ENCODE assay signal across 11 cellular contexts in genomic region chr10:56359837-56360236, GRCh38. TPM values are rescaled to one million over a fixed set of nuclear protein-coding genes. Genes with fewer than 3 reads are reported as not detected.
DNase-seq lines count a peak whose midpoint lies in the region; ATAC-seq and TF ChIP-seq lines count a peak whose summit lies in the region.
"Had no signal": no experiment of that assay in that cellular context is flagged by ENCODE, and none has a peak within 500 bp of the region (broad histone marks: within the 10 kb centered on the region; RNA-seq: fewer than 3 reads in every experiment).

No MANE protein-coding gene starts in this region.

- intact Hi-C loops in activated CD4-positive, alpha-beta T cell treated with anti-CD3 and anti-CD28 coated beads for 36 hours (cut with DNase I, micrococcal nuclease) = no loop called here
- intact Hi-C loops in PC-3 (cut with micrococcal nuclease) = loop anchor here (5.0 kb wide), 1 partner anchor 177 kb away; no protein-coding TSS in a partner anchor

- POLR2A ChIA-PET in activated CD4-positive, alpha-beta T cell treated with anti-CD3 and anti-CD28 coated beads for 36 hours (lab: Charles Lee) = no interaction called here
- POLR2A ChIA-PET in PC-3 (lab: Charles Lee; ENCODE audit: unreplicated experiment) = no interaction called here

- H3K9ac ChIP-seq in PC-3 (ENCODE audit: low read length) (peak overlapping the region; percentile 91), endodermal cell (ENCODE audit: extremely low read depth, low read length, poor library complexity, severe bottlenecking) (no peak overlapping the region)

- no peaks in the 10 kb centered on the region for H3K9me3 Mint-ChIP-seq in activated CD4-positive, alpha-beta T cell treated with anti-CD3 and anti-CD28 coated beads for 36 hours (ENCODE audit: low read depth)
- no peaks in the 10 kb centered on the region for H3K9me3 Mint-ChIP-seq in endodermal cell

- no peaks in the 10 kb centered on the region for H3K9me2 ChIP-seq in PC-3 (replicated peaks; ENCODE audit: low read length)

- H3K36me3 Mint-ChIP-seq in activated CD4-positive, alpha-beta T cell treated with anti-CD3 and anti-CD28 coated beads for 36 hours (ENCODE audit: low read depth) = peaks cover 46% of the 10 kb centered on the region
- H3K36me3 Mint-ChIP-seq in endodermal cell (ENCODE audit: low read depth) = peaks cover 19% of the 10 kb centered on the region

- no peaks in the 10 kb centered on the region for H4K20me1 ChIP-seq in PC-3 (ENCODE audit: low read length)

- peak overlapping the region; percentile 99 for H3K4me3 Mint-ChIP-seq in activated CD4-positive, alpha-beta T cell treated with anti-CD3 and anti-CD28 coated beads for 36 hours
- H3K4me3 Mint-ChIP-seq in endodermal cell = peak overlapping the region; percentile 98

- peaks cover 24% of the 10 kb centered on the region for H3K4me1 Mint-ChIP-seq in activated CD4-positive, alpha-beta T cell treated with anti-CD3 and anti-CD28 coated beads for 36 hours
- H3K4me1 Mint-ChIP-seq in endodermal cell = peaks cover 10% of the 10 kb centered on the region

- peaks cover 49% of the 10 kb centered on the region for H3K79me2 ChIP-seq in PC-3 (ENCODE audit: low read length)

- peak overlapping the region; percentile 92 for H3K27ac Mint-ChIP-seq in activated CD4-positive, alpha-beta T cell treated with anti-CD3 and anti-CD28 coated beads for 36 hours
- H3K27ac Mint-ChIP-seq in endodermal cell = no peak overlapping the region

- no peaks in the 10 kb centered on the region for H3K27me3 Mint-ChIP-seq in activated CD4-positive, alpha-beta T cell treated with anti-CD3 and anti-CD28 coated beads for 36 hours
- no peaks in the 10 kb centered on the region for H3K27me3 Mint-ChIP-seq in endodermal cell (ENCODE audit: insufficient read depth)

- H3K9me3 ChIP-seq in PC-3 (ENCODE audit: low read length) = no peaks in the 10 kb centered on the region
- H3K9me3 ChIP-seq in endodermal cell (ENCODE audit: control insufficient read depth, low read length) = no peaks in the 10 kb centered on the region
- H3K9me3 ChIP-seq: pancreas had no signal

- peak overlapping the region; percentile 94 for H3K4me2 ChIP-seq in PC-3 (ENCODE audit: low read length)

- no peak for ATAC-seq in activated CD4-positive, alpha-beta T cell treated with anti-CD3 and anti-CD28 coated beads for 36 hours
- ATAC-seq in PC-3 = no peak
- ATAC-seq: pancreas had no signal

- H3K4me3 ChIP-seq in PC-3 (ENCODE audit: low read length) = peak overlapping the region; percentile 80
- H3K4me3 ChIP-seq in endodermal cell (ENCODE audit: low read length) = peak overlapping the region; percentile 92
- H3K4me3 ChIP-seq in retinal pigment epithelial cell (ENCODE audit: low read length) = peak overlapping the region; percentile 95

- no peak for TF ChIP-seq CTCF in PC-3 (conservative IDR thresholded peaks at IDR 0.05; ENCODE audit: low read depth, low read length)
- no peak for TF ChIP-seq CTCF in endodermal cell (conservative IDR thresholded peaks at IDR 0.05)
- no peak for TF ChIP-seq CTCF in retinal pigment epithelial cell (conservative IDR thresholded peaks at IDR 0.05; ENCODE audit: low read depth, low read length)

- no peak overlapping the region for H2AFZ ChIP-seq in PC-3 (ENCODE audit: low read length)

- no peak overlapping the region for H3K27ac ChIP-seq in PC-3 (ENCODE audit: low read length)
- no peak overlapping the region for H3K27ac ChIP-seq in endodermal cell (ENCODE audit: low read depth, low read length)
- H3K27ac ChIP-seq: pancreas had no signal

- H3K27me3 ChIP-seq in PC-3 (ENCODE audit: low read length) = no peaks in the 10 kb centered on the region
- no peaks in the 10 kb centered on the region for H3K27me3 ChIP-seq in endodermal cell (ENCODE audit: control insufficient read depth, insufficient read depth, low read length, poor library complexity, severe bottlenecking)
- H3K27me3 ChIP-seq: pancreas had no signal

- CTCF ChIA-PET in activated CD4-positive, alpha-beta T cell treated with anti-CD3 and anti-CD28 coated beads for 36 hours (lab: Charles Lee) = no interaction called here
- CTCF ChIA-PET in PC-3 (lab: Charles Lee) = no interaction called here

- H3F3A ChIP-seq in PC-3 (ENCODE audit: low read length, unreplicated experiment) = peaks cover 4% of the 10 kb centered on the region

- H3K36me3 ChIP-seq in PC-3 (ENCODE audit: low read depth, low read length) (peaks cover 46% of the 10 kb centered on the region), endodermal cell (ENCODE audit: control insufficient read depth, insufficient read depth, low read length) (peaks cover 43% of the 10 kb centered on the region)
- H3K36me3 ChIP-seq: pancreas had no signal

- WGBS in endodermal cell (ENCODE audit: insufficient coverage in 1 of 2, insufficient read length in 1 of 2), 2 experiments = 80 to 91% methylated on average over 1 to 4 of the region's 4 CpGs

- no TSS peak for BruUV-seq in PC-3 (replicated peaks; lab: Mats Ljungman, UMichigan)

- DNase-seq in activated CD4-positive, alpha-beta T cell treated with anti-CD3 and anti-CD28 coated beads for 36 hours = no peak
- DNase-seq in activated CD4-positive, alpha-beta T cell treated with anti-CD3 and anti-CD28 coated beads for 1 hour = no peak
- DNase-seq in PC-3 (no peak), endodermal cell (no peak), retinal pigment epithelial cell (ENCODE audit: low read depth) (no peak), HT-29 (ENCODE audit: low spot score) (no peak), GM03348 (ENCODE audit: low spot score) (no peak), NCI-H345 (lab: John Stamatoyannopoulos, UW) (no peak)
- DNase-seq: activated CD4-positive, CD25-positive, alpha-beta regulatory T cell; NCI-H524 treated with DMSO at 0.1 percent for 48 hours had no signal

- peaks cover 39% of the 10 kb centered on the region for H3K4me1 ChIP-seq in PC-3 (ENCODE audit: insufficient read depth, low read length)
- H3K4me1 ChIP-seq in endodermal cell (ENCODE audit: control insufficient read depth, insufficient read depth, low read length) = peaks cover 4% of the 10 kb centered on the region

RNA-seq across cellular contexts. Expression of gene ZWINT, which starts 1.2 kb away (rescaled TPM):
- total RNA-seq in activated CD4-positive, alpha-beta T cell treated with anti-CD3 and anti-CD28 coated beads for 36 hours = 10 to 100 TPM; 75.1 to 77.8 TPM
- total RNA-seq in PC-3 (2014; rRNA removed) (542 and 563 TPM in 2 replicates), endodermal cell (10 to 100 TPM; 62.0 to 83.5 TPM)
- 73.4 TPM for polyA plus RNA-seq in endodermal cell (2013, experiment 1 of 2)
- 65.7 TPM for polyA plus RNA-seq in endodermal cell (2013, experiment 2 of 2)
- 138 TPM in 2 replicates for total RNA-seq in HT-29 (2014; rRNA removed; shearing (Covaris generic))
